ENCODE assay signal across 8 cellular contexts in the genomic region with DNA sequence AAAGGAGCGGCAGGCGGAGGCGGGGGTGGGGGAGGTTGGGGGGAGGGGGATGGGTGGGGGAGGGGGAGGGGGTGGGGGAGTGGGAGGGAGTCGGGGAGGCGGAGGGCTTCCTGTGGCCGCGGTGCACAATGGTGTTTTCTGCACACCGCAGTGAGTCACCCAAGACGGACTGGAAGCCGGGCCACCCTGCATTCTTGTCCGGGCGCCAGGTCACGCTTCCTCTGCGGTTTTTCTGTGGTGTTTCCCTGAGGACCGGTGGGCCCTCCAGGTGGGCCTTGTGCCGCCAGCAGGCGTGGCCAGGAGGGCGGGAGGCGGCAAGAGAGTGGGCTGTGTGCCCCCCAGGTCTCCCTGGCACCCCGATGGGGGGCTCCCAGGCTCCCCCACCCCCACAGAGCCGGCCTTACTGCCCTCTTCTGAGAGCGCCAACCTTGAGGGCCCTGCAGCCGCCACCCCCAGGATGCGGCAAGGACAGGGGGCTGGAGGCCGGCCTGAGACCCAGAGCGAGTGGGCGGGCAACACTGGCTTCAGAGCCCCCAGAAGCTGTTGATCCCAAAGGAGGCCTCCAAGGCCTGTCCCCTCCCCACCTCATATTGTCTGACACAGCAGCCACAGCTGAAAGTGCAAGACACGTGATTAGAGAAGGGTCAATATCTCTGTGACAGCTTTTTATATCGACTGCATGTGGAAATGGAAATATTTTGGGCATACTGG. TPM values are rescaled to one million over a fixed set of nuclear protein-coding genes. Genes with fewer than 3 reads are reported as not detected.
DNase-seq lines count a peak whose midpoint lies in the region; ATAC-seq, FAIRE-seq and TF ChIP-seq lines count a peak whose summit lies in the region.
"Had no signal": no experiment of that assay in that cellular context is flagged by ENCODE, and none has a peak within 500 bp of the region (broad histone marks: within the 10 kb centered on the region; RNA-seq: fewer than 3 reads in every experiment).

No MANE protein-coding gene starts in this region.

- FAIRE-seq in GM19239 (lab: Jason Lieb, UNC) (no peak), astrocyte (lab: Jason Lieb, UNC) (no peak)

- ATAC-seq in left colon (no peak), WTC11 (no peak)

- POLR2A ChIA-PET in WTC11 (lab: Charles Lee), result no interaction called here

- H3K4me3 ChIP-seq in astrocyte (ENCODE audit: insufficient read depth, low read depth, low read length) (no peak overlapping the region), subcutaneous abdominal adipose tissue (ENCODE audit: low read depth in 1 of 5, low read length in 5 of 5) (no peak overlapping the region)

- peak; percentile 89 for DNase-seq in GM19239 (ENCODE audit: insufficient read length, low spot score)
- peak; percentile 46 for DNase-seq in NAMALWA (ENCODE audit: low spot score)
- DNase-seq in astrocyte (ENCODE audit: low read depth), result peak; percentile 91
- DNase-seq in left colon, result peak; percentile 65 to 68
- DNase-seq in WTC11 (ENCODE audit: low spot score), result no peak
- no peak for DNase-seq in DMS53 treated with DMSO at 0.1 percent for 48 hours (lab: John Stamatoyannopoulos, UW; ENCODE audit: unreplicated experiment)

- no peaks in the 10 kb centered on the region for H3K9me3 Mint-ChIP-seq in astrocyte (ENCODE audit: unreplicated experiment)
- no peaks in the 10 kb centered on the region for H3K9me3 Mint-ChIP-seq in WTC11
- H3K9me3 Mint-ChIP-seq: T-helper 1 cell treated with Interleukin-12 subunit alpha and Interleukin-12 subunit beta and Interleukin-4 antibody, amounts not matched to agents 30 μg/mL and 1 μg/mL, for 36 hours had no signal

- H3K4me3 Mint-ChIP-seq in astrocyte (ENCODE audit: unreplicated experiment) (no peak overlapping the region), WTC11 (no peak overlapping the region)
- H3K4me3 Mint-ChIP-seq: T-helper 1 cell treated with Interleukin-12 subunit alpha and Interleukin-12 subunit beta and Interleukin-4 antibody, amounts not matched to agents 30 μg/mL and 1 μg/mL, for 36 hours had no signal

- no peak overlapping the region for H2AFZ ChIP-seq in astrocyte (ENCODE audit: low read depth, low read length)

- H3K4me2 ChIP-seq in astrocyte (ENCODE audit: low read length), result peak overlapping the region; percentile 80

- intact Hi-C loops in left colon (cut with DNase I, micrococcal nuclease), result no loop called here

- peaks cover 32% of the 10 kb centered on the region for H3K4me1 ChIP-seq in astrocyte (ENCODE audit: insufficient read depth, low read length)
- peaks cover 0 to 32% (median 24%) of the 10 kb centered on the region in 5 donors for H3K4me1 ChIP-seq in subcutaneous abdominal adipose tissue (ENCODE audit: control insufficient read depth in 5 of 5, insufficient read depth in 5 of 5, low read length in 5 of 5)

- H3K36me3 Mint-ChIP-seq in astrocyte (ENCODE audit: low read depth, unreplicated experiment), result no peaks in the 10 kb centered on the region
- H3K36me3 Mint-ChIP-seq in WTC11, result no peaks in the 10 kb centered on the region

- peak overlapping the region; percentile 39 for H3K27ac ChIP-seq in astrocyte (ENCODE audit: low read depth, low read length)
- H3K27ac ChIP-seq in subcutaneous abdominal adipose tissue (ENCODE audit: low read depth, low read length), result peak overlapping the region; percentile 46

- H3K27me3 Mint-ChIP-seq in astrocyte (ENCODE audit: low read depth, unreplicated experiment), result no peaks in the 10 kb centered on the region
- no peaks in the 10 kb centered on the region for H3K27me3 Mint-ChIP-seq in WTC11 (ENCODE audit: low read depth)

- CTCF ChIA-PET in WTC11 (lab: Charles Lee), result interaction anchor here (0.6 to 3.3 kb wide), 4 partner anchors 11 to 125 kb away, joined by 3 to 24 read pairs (median 5); a partner anchor contains a TSS

- H3K9ac ChIP-seq in astrocyte (ENCODE audit: low read length) (peak overlapping the region; percentile 31), subcutaneous abdominal adipose tissue (ENCODE audit: low read length in 5 of 5) (peak overlapping the region in 3 of 5 donors; percentile 17 to 51 (median 20))

- H3K4me1 Mint-ChIP-seq in astrocyte (ENCODE audit: low read depth, unreplicated experiment), result peaks cover 12% of the 10 kb centered on the region
- no peaks in the 10 kb centered on the region for H3K4me1 Mint-ChIP-seq in WTC11

- H3K27ac Mint-ChIP-seq in astrocyte (ENCODE audit: unreplicated experiment), result no peak overlapping the region
- H3K27ac Mint-ChIP-seq in WTC11, result no peak overlapping the region
- H3K27ac Mint-ChIP-seq: T-helper 1 cell treated with Interleukin-12 subunit alpha and Interleukin-12 subunit beta and Interleukin-4 antibody, amounts not matched to agents 30 μg/mL and 1 μg/mL, for 36 hours had no signal

- H3K9me3 ChIP-seq in astrocyte (ENCODE audit: insufficient read depth, low read depth, low read length), result no peaks in the 10 kb centered on the region
- H3K9me3 ChIP-seq in subcutaneous abdominal adipose tissue (ENCODE audit: control insufficient read depth in 5 of 5, low read length in 5 of 5), result no peaks in the 10 kb centered on the region

- no peaks in the 10 kb centered on the region for H3K27me3 ChIP-seq in astrocyte (ENCODE audit: insufficient read depth, low read length)
- no peaks in the 10 kb centered on the region for H3K27me3 ChIP-seq in subcutaneous abdominal adipose tissue (ENCODE audit: control insufficient read depth in 5 of 5, insufficient read depth in 4 of 5, low read length in 5 of 5)

- H4K20me1 ChIP-seq in astrocyte (ENCODE audit: insufficient read depth, low read length), result peaks cover 10% of the 10 kb centered on the region

- H3K36me3 ChIP-seq in astrocyte (ENCODE audit: insufficient read depth, low read length) (no peaks in the 10 kb centered on the region), subcutaneous abdominal adipose tissue (ENCODE audit: control insufficient read depth in 5 of 5, insufficient read depth in 5 of 5, low read length in 5 of 5) (no peaks in the 10 kb centered on the region)

- peaks cover 5% of the 10 kb centered on the region for H3K79me2 ChIP-seq in astrocyte (ENCODE audit: insufficient read depth, low read length)

- TF ChIP-seq CTCF in astrocyte (IDR thresholded peaks at IDR 0.05; ENCODE audit: insufficient read depth, low read depth, low read length) (no peak), WTC11 (IDR thresholded peaks at IDR 0.05) (no peak)

TF ChIP-seq in WTC11, 78 proteins besides CTCF, POLR2A, EP300 and RAD21 (continues in another document):
- TF ChIP-seq, protein P1, sequence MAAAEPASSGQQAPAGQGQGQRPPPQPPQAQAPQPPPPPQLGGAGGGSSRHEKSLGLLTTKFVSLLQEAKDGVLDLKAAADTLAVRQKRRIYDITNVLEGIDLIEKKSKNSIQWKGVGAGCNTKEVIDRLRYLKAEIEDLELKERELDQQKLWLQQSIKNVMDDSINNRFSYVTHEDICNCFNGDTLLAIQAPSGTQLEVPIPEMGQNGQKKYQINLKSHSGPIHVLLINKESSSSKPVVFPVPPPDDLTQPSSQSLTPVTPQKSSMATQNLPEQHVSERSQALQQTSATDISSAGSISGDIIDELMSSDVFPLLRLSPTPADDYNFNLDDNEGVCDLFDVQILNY (CRISPR knock-in tag; IDR thresholded peaks at IDR 0.05), result no peak
- no peak for TF ChIP-seq JUN (CRISPR knock-in tag; IDR thresholded peaks at IDR 0.05)
- TF ChIP-seq ZNF219 (CRISPR knock-in tag; IDR thresholded peaks at IDR 0.05; ENCODE audit: borderline replicate concordance), result no peak
- TF ChIP-seq SOX15 (CRISPR knock-in tag; IDR thresholded peaks at IDR 0.05), result no peak
- no peak for TF ChIP-seq EMX1 (CRISPR knock-in tag; IDR thresholded peaks at IDR 0.05)
- TF ChIP-seq, protein P2, sequence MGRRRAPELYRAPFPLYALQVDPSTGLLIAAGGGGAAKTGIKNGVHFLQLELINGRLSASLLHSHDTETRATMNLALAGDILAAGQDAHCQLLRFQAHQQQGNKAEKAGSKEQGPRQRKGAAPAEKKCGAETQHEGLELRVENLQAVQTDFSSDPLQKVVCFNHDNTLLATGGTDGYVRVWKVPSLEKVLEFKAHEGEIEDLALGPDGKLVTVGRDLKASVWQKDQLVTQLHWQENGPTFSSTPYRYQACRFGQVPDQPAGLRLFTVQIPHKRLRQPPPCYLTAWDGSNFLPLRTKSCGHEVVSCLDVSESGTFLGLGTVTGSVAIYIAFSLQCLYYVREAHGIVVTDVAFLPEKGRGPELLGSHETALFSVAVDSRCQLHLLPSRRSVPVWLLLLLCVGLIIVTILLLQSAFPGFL (CRISPR knock-in tag; IDR thresholded peaks at IDR 0.05; ENCODE audit: borderline replicate concordance), result no peak
- no peak for TF ChIP-seq FOXK1 (CRISPR knock-in tag; IDR thresholded peaks at IDR 0.05)
- TF ChIP-seq, protein P3, sequence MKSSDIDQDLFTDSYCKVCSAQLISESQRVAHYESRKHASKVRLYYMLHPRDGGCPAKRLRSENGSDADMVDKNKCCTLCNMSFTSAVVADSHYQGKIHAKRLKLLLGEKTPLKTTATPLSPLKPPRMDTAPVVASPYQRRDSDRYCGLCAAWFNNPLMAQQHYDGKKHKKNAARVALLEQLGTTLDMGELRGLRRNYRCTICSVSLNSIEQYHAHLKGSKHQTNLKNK (CRISPR knock-in tag; IDR thresholded peaks at IDR 0.05), result no peak
- TF ChIP-seq, protein P4, sequence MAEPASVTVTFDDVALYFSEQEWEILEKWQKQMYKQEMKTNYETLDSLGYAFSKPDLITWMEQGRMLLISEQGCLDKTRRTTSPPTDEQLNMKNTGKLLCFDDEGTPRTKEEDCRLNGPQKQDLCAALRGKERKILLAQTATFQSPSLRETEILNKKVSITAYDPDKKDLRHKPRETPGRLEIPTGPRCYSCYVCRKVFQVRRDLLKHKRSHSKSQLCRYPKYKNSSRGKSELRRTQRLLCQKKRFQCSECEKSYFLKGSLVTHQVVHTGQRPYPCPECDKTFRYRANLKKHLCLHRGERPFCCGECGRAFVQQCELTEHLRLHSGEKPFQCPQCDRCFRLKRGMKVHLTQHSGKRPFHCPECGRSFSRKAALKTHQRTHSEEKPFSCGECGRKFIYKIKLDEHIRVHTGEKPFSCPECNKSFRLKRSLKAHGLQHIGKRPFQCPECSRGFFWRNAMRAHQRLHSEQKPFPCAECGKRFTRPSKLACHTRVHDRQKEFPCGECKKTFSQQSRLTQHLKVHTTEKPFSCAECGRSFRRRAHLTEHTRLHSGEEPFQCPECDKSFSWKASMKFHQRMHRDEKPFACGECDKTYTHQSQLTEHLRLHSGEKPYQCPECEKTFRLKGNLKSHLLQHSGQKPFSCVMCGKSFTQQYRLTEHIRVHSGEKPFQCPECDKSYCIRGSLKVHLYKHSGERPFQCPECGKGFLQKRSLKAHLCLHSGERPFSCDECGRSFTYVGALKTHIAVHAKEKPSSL (CRISPR knock-in tag; conservative IDR thresholded peaks at IDR 0.05), result no peak
- no peak for TF ChIP-seq ZNF416 (CRISPR knock-in tag; IDR thresholded peaks at IDR 0.05)

RNA-seq across cellular contexts. Expression of a gene that starts 11.1 kb away (rescaled TPM):
- 8.5 and 9.4 TPM in 2 replicates for total RNA-seq in astrocyte
- total RNA-seq in left colon, result 10 to 100 TPM; 44.1 to 57.3 TPM
- total RNA-seq in WTC11 (2021), result 20.4 to 23.1 TPM (median 21.2 TPM) in 3 replicates

RNA-seq across cellular contexts. Expression of a gene that starts 11.4 kb away (rescaled TPM):
- 0.50 and 0.84 TPM in 2 replicates for total RNA-seq in astrocyte
- 10 to 100 TPM; 33.3 to 42.6 TPM for total RNA-seq in left colon
- total RNA-seq in WTC11 (2021), result 2.9 to 5.9 TPM (median 4.8 TPM) in 3 replicates

RNA-seq across cellular contexts. Expression of a gene that starts 29.3 kb away (rescaled TPM):
- total RNA-seq in astrocyte (0.11 TPM in 1 of 2 replicates, not detected in the other), left colon (100 to 1,000 TPM; 108 to 120 TPM), WTC11 (2021) (2.0 to 2.5 TPM (median 2.3 TPM) in 3 replicates)

RNA-seq across cellular contexts. Expression of a gene that starts 47.3 kb away (rescaled TPM):
- 48.8 and 50.5 TPM in 2 replicates for total RNA-seq in astrocyte
- 10 to 100 TPM; 39.9 to 52.0 TPM for total RNA-seq in left colon
- total RNA-seq in WTC11 (2021), result 61.6 to 63.7 TPM (median 61.9 TPM) in 3 replicates

Comparison
In these comparisons a context has a peak if more than half of its experiments do, and no peak if none do; other contexts are left out.
1. DNase-seq: peak in GM19239 (single experiment), NAMALWA (single experiment), astrocyte (single experiment) and left colon (2 of 2); none in WTC11 (single experiment) and DMS53 treated with DMSO at 0.1 percent for 48 hours (single experiment).
2. RNA of a gene that starts 29.3 kb away (total RNA-seq): 108 to 120 TPM in left colon; 2.0 to 2.5 TPM in WTC11 and 0.11 TPM in astrocyte; every median in the first group is over 10 times any median in the second.